ENCODE assay signal across 8 cellular contexts in the genomic region with DNA sequence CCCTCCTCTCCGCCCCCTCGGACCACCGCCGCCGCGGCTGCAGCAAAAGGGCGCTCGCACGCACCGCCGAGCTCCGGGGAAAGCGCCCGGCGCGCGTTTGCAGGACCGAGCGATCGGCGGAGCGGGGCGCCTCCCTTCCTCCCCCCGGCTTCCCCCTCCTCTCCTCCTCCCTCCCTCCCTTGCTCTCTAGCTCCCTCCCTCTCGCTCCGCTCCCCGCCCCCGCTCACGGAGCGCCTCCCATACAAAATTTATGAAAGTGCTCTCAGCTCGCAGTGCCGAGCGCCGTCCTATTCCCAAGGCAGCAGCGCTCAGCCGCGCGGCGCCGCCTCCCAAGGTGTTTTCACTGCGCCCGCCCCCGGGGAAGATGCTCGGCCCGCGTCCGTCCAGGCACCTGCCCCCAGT. TPM values are rescaled to one million over a fixed set of nuclear protein-coding genes. Genes with fewer than 3 reads are reported as not detected.
DNase-seq lines count a peak whose midpoint lies in the region; ATAC-seq, FAIRE-seq and TF ChIP-seq lines count a peak whose summit lies in the region.

TSS of gene RTN4RL1 (minus strand) at position 115 of the 402 bp plus-strand sequence. CDS start 469 bp downstream, outside the sequence.

- ATAC-seq in HG02840 (IDR thresholded peaks at IDR 0.05; ENCODE audit: low FRiP score, unreplicated experiment), result no peak

- no peak within 1 kb of the TSS for H3K27ac ChIP-seq in osteoblast (ENCODE audit: low read depth, low read length)

- no peaks in the 10 kb centered on the region for H3K9me3 ChIP-seq in HAP-1
- no peaks in the 10 kb centered on the region for H3K9me3 ChIP-seq in osteoblast (ENCODE audit: low read depth, low read length)

- no peaks in the 10 kb centered on the region; the same call in 1 of the 2 replicates for H3K36me3 ChIP-seq in HAP-1 (replicated peaks)
- H3K36me3 ChIP-seq in osteoblast (ENCODE audit: insufficient read depth, low read length), result no peaks in the 10 kb centered on the region

- H3K27me3 ChIP-seq in HAP-1 (ENCODE audit: low read depth) (no peaks in the 10 kb centered on the region), osteoblast (ENCODE audit: insufficient read depth, low read length) (peaks cover 41% of the 10 kb centered on the region)

- H3K4me2 ChIP-seq in osteoblast (ENCODE audit: insufficient read depth, low read length), result peak within 1 kb of the TSS; percentile 79

- DNase-seq in 8988T (peak; percentile 77), HAP-1 (ENCODE audit: low spot score in 2 of 2) (peak; percentile 84 to 92), RPMI8226 (peak; percentile 84), foreskin melanocyte (peak; percentile 77), osteoblast (ENCODE audit: insufficient read length, low spot score, missing footprints) (peak; percentile 96), urothelium cell line (ENCODE audit: low spot score) (peak; percentile 50)
- DNase-seq in activated naive CD4-positive, alpha-beta T cell (lab: John Stamatoyannopoulos, UW), result peak in 3 of 4 experiments; percentile 21 to 64 (median 44)

- H3K4me3 ChIP-seq in HAP-1 (peak within 1 kb of the TSS; percentile 50), osteoblast (ENCODE audit: insufficient read depth, low read length) (peak within 1 kb of the TSS; percentile 67)

- no peak for TF ChIP-seq CTCF in osteoblast (IDR thresholded peaks at IDR 0.05; ENCODE audit: extremely low read depth, low read depth, low read length)

- peaks cover 8% of the 10 kb centered on the region for H3K4me1 ChIP-seq in HAP-1
- H3K4me1 ChIP-seq in osteoblast (ENCODE audit: insufficient read depth, low read length), result peaks cover 29% of the 10 kb centered on the region

- in situ Hi-C loops in HAP-1 (cut with MboI; ENCODE audit: low sequenced_read_pairs), result loop anchor here (5.0 to 25.0 kb wide), 2 partner anchors 113 to 388 kb away; partner anchors contain the start of genes RILP, SCARF1 and SLC43A2

- peaks cover under 1% of the 10 kb centered on the region for H3K79me2 ChIP-seq in osteoblast (ENCODE audit: insufficient read depth, low read length)

- no peak for FAIRE-seq in urothelium cell line (lab: Jason Lieb, UNC)

- H2AFZ ChIP-seq in osteoblast (ENCODE audit: low read length), result peak within 1 kb of the TSS; percentile 56

- H4K20me1 ChIP-seq in osteoblast (ENCODE audit: insufficient read depth, low read length), result no peaks in the 10 kb centered on the region

RNA-seq across cellular contexts. Expression of gene RTN4RL1, which starts in this region (rescaled TPM):
- 1.1 and 1.5 TPM in 2 replicates for total RNA-seq in osteoblast

Comparison
In these comparisons a context has a peak if more than half of its experiments do, and no peak if none do; other contexts are left out.
1. DNase-seq: peak in every context shown above with its lines; median percentile 96 in osteoblast; 88 in HAP-1; 84 in RPMI8226; 77 in 8988T; 77 in foreskin melanocyte; 50 in urothelium cell line; 44 in activated naive CD4-positive, alpha-beta T cell.